41 cellular contexts compared by ENCODE assay signal in the genomic region with DNA sequence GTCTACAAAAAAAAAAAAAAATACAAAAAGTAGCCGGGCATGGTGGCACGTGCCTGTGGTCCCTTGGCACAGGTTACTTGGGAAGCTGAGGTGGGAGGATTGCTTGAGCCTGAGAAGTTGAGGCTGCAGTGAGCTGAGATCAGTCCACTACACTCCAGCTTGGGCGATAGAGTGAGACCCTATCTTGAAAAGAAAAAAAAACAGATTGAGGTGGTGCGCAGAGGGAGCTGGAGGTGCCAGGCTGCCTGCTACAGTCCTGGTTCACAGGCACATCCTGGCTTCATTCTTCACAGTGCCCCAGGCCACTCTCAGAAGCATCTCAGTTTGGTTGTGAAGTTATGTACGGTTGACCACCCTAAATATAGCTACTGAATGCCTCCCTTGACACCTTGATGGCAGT. TPM values are rescaled to one million over a fixed set of nuclear protein-coding genes. Genes with fewer than 3 reads are reported as not detected.
"Had no signal": no experiment of that assay in that cellular context is flagged by ENCODE, and none has a peak within 500 bp of the region (broad histone marks: within the 10 kb centered on the region; RNA-seq: fewer than 3 reads in every experiment).

No MANE protein-coding gene starts in this region.

- H3K27me3 Mint-ChIP-seq: activated naive CD8-positive, alpha-beta T cell; activated naive CD8-positive, alpha-beta T cell treated with anti-CD3 and anti-CD28 coated beads, Interleukin-2, amount 10 ng/mL, durations not matched to agents 7 days and 5 days; activated naive CD8-positive, alpha-beta T cell treated with anti-CD3 and anti-CD28 coated beads, Interleukin-2, amount 50 U/mL, for 24 hours; activated T-cell treated with anti-CD3 and anti-CD28 coated beads, Interleukin-2, amount 50 U/mL, for 24 hours; brain; central memory CD8-positive, alpha-beta T cell had no signal

- H3K27ac Mint-ChIP-seq: activated naive CD4-positive, alpha-beta T cell treated with anti-CD3 and anti-CD28 coated beads for 36 hours; activated naive CD4-positive, alpha-beta T cell treated with anti-CD3 and anti-CD28 coated beads, Interleukin-2, amount 10 ng/mL, durations not matched to agents 7 days and 5 days; activated naive CD4-positive, alpha-beta T cell treated with anti-CD3 and anti-CD28 coated beads, Interleukin-2, amount 50 U/mL, for 24 hours; activated naive CD4-positive, alpha-beta T cell treated with anti-CD3 and anti-CD28 coated beads, Interleukin-2, amount 50 U/mL, for 72 hours; activated naive CD8-positive, alpha-beta T cell; activated naive CD8-positive, alpha-beta T cell treated with anti-CD3 and anti-CD28 coated beads for 36 hours; activated naive CD8-positive, alpha-beta T cell treated with anti-CD3 and anti-CD28 coated beads, Interleukin-2, amount 10 ng/mL, durations not matched to agents 7 days and 5 days; activated naive CD8-positive, alpha-beta T cell treated with anti-CD3 and anti-CD28 coated beads, Interleukin-2, amount 50 U/mL, for 24 hours; activated T-cell treated with anti-CD3 and anti-CD28 coated beads, Interleukin-2, amount 50 U/mL, for 24 hours; activated T-helper 1 cell treated with anti-CD3 and anti-CD28 coated beads, Interleukin-12 subunit alpha, Interleukin-12 subunit beta, Interleukin-2, Interleukin-4 antibody, amounts not matched to agents 30 ng/mL and 10 ng/mL and 1 ng/mL, durations not matched to agents 14 hours and 24 hours and 36 hours; activated T-helper 17 cell treated with anti-CD3 and anti-CD28 coated beads, Interleukin-2, amount 50 U/mL, for 72 hours; activated T-helper 2 cell treated with anti-CD3 and anti-CD28 coated beads, Interferon-gamma antibody, Interleukin-2, Interleukin-4, amounts not matched to agents 10 μg/mL and 5 μg/mL and 100 μg/mL, durations not matched to agents 14 hours and 24 hours and 36 hours had no signal

- ATAC-seq: activated naive CD4-positive, alpha-beta T cell treated with anti-CD3 and anti-CD28 coated beads, Interleukin-2, amount 50 U/mL, for 72 hours; activated naive CD8-positive, alpha-beta T cell treated with anti-CD3 and anti-CD28 coated beads, Interleukin-2, amount 50 U/mL, for 24 hours; activated T-cell treated with anti-CD3 and anti-CD28 coated beads, Interleukin-2, amount 50 U/mL, for 4 hours; activated T-cell treated with anti-CD3 and anti-CD28 coated beads, Interleukin-2, amount 50 U/mL, for 72 hours; activated T-helper 17 cell treated with anti-CD3 and anti-CD28 coated beads, Interleukin-2, amount 50 U/mL, for 72 hours; body of pancreas had no signal

- H3K36me3 Mint-ChIP-seq: activated naive CD4-positive, alpha-beta T cell treated with anti-CD3 and anti-CD28 coated beads, Interleukin-2, amount 50 U/mL, for 72 hours; activated naive CD8-positive, alpha-beta T cell had no signal

- H3K36me3 ChIP-seq: adrenal gland, brain microvascular endothelial cell, breast epithelium had no signal

- H3K4me3 ChIP-seq: adrenal gland, ascending aorta, body of pancreas, breast epithelium, cardiac muscle cell had no signal

- H3K4me1 Mint-ChIP-seq: activated naive CD4-positive, alpha-beta T cell treated with anti-CD3 and anti-CD28 coated beads, Interleukin-2, amount 10 ng/mL, durations not matched to agents 7 days and 5 days; activated naive CD4-positive, alpha-beta T cell treated with anti-CD3 and anti-CD28 coated beads, Interleukin-2, amount 50 U/mL, for 24 hours; activated naive CD8-positive, alpha-beta T cell treated with anti-CD3 and anti-CD28 coated beads for 36 hours; activated naive CD8-positive, alpha-beta T cell treated with anti-CD3 and anti-CD28 coated beads, Interleukin-2, amount 10 ng/mL, durations not matched to agents 7 days and 5 days; activated naive CD8-positive, alpha-beta T cell treated with anti-CD3 and anti-CD28 coated beads, Interleukin-2, amount 50 U/mL, for 24 hours; activated T-helper 17 cell treated with anti-CD3 and anti-CD28 coated beads, Interleukin-2, amount 50 U/mL, for 72 hours; central memory CD8-positive, alpha-beta T cell had no signal

- H3K4me1 ChIP-seq: adrenal gland, breast epithelium had no signal

- DNase-seq: activated effector memory CD4-positive, alpha-beta T cell treated with anti-CD3 and anti-CD28 coated beads, Interleukin-2, amount 50 U/mL, for 16 hours; activated effector memory CD4-positive, alpha-beta T cell treated with Interleukin-2 at 50 U/mL for 16 hours; activated gamma-delta T cell; activated gamma-delta T cell treated with Interleukin-2 at 50 U/mL for 16 hours; activated naive CD4-positive, alpha-beta T cell; activated naive CD4-positive, alpha-beta T cell treated with anti-CD3 and anti-CD28 coated beads for 36 hours; activated naive CD4-positive, alpha-beta T cell treated with anti-CD3 and anti-CD28 coated beads, Interleukin-2, amount 10 ng/mL, durations not matched to agents 7 days and 5 days; activated naive CD4-positive, alpha-beta T cell treated with anti-CD3 and anti-CD28 coated beads, Interleukin-2, amount 50 U/mL, for 16 hours; activated naive CD4-positive, alpha-beta T cell treated with Interleukin-2 at 50 U/mL for 16 hours; activated naive CD8-positive, alpha-beta T cell treated with anti-CD3 and anti-CD28 coated beads for 36 hours; activated naive CD8-positive, alpha-beta T cell treated with anti-CD3 and anti-CD28 coated beads, Interleukin-2, amount 10 ng/mL, durations not matched to agents 7 days and 5 days; activated naive CD8-positive, alpha-beta T cell treated with anti-CD3 and anti-CD28 coated beads, Interleukin-2, amount 50 U/mL, for 24 hours; activated T-cell treated with anti-CD3 and anti-CD28 coated beads for 4 hours; activated T-cell treated with anti-CD3 and anti-CD28 coated beads, Interleukin-2, amount 50 U/mL, for 1 hour; activated T-cell treated with anti-CD3 and anti-CD28 coated beads, Interleukin-2, amount 50 U/mL, for 24 hours; activated T-cell treated with anti-CD3 and anti-CD28 coated beads, Interleukin-2, amount 50 U/mL, for 4 hours; activated T-cell treated with anti-CD3 and anti-CD28 coated beads, Interleukin-2, amount 50 U/mL, for 48 hours; activated T-cell treated with anti-CD3 and anti-CD28 coated beads, Interleukin-2, amount 50 U/mL, for 72 hours; adrenal gland; amniotic stem cell; amygdala; anterior cingulate cortex; aorta; body of pancreas; brain microvascular endothelial cell; caudate nucleus; central memory CD4-positive, alpha-beta T cell; cerebellar nuclear complex had no signal

- H3K4me3 Mint-ChIP-seq: activated naive CD4-positive, alpha-beta T cell treated with anti-CD3 and anti-CD28 coated beads for 36 hours; activated naive CD4-positive, alpha-beta T cell treated with anti-CD3 and anti-CD28 coated beads, Interleukin-2, amount 10 ng/mL, durations not matched to agents 7 days and 5 days; activated naive CD4-positive, alpha-beta T cell treated with anti-CD3 and anti-CD28 coated beads, Interleukin-2, amount 50 U/mL, for 24 hours; activated naive CD8-positive, alpha-beta T cell; activated naive CD8-positive, alpha-beta T cell treated with anti-CD3 and anti-CD28 coated beads for 36 hours; activated naive CD8-positive, alpha-beta T cell treated with anti-CD3 and anti-CD28 coated beads, Interleukin-2, amount 10 ng/mL, durations not matched to agents 7 days and 5 days; activated naive CD8-positive, alpha-beta T cell treated with anti-CD3 and anti-CD28 coated beads, Interleukin-2, amount 50 U/mL, for 24 hours; activated T-cell treated with anti-CD3 and anti-CD28 coated beads, Interleukin-2, amount 50 U/mL, for 24 hours; activated T-cell treated with anti-CD3 and anti-CD28 coated beads, Interleukin-2, amount 50 U/mL, for 4 hours; activated T-cell treated with anti-CD3 and anti-CD28 coated beads, Interleukin-2, amount 50 U/mL, for 72 hours; activated T-helper 1 cell treated with anti-CD3 and anti-CD28 coated beads, Interleukin-12 subunit alpha, Interleukin-12 subunit beta, Interleukin-2, Interleukin-4 antibody, amounts not matched to agents 30 ng/mL and 10 ng/mL and 1 ng/mL, durations not matched to agents 14 hours and 24 hours and 36 hours; activated T-helper 17 cell treated with anti-CD3 and anti-CD28 coated beads, Interleukin-2, amount 50 U/mL, for 72 hours; brain; central memory CD8-positive, alpha-beta T cell had no signal

- H3K27ac ChIP-seq: adrenal gland, ascending aorta, body of pancreas, brain microvascular endothelial cell, breast epithelium, cardiac muscle cell had no signal

- H3K27me3 ChIP-seq: adrenal gland, ascending aorta, body of pancreas, brain microvascular endothelial cell, breast epithelium, cardiac muscle cell had no signal

- H3K9me3 ChIP-seq: adrenal gland, ascending aorta, body of pancreas, breast epithelium had no signal

- H3K9me3 Mint-ChIP-seq: activated naive CD4-positive, alpha-beta T cell treated with anti-CD3 and anti-CD28 coated beads for 36 hours; activated naive CD4-positive, alpha-beta T cell treated with anti-CD3 and anti-CD28 coated beads, Interleukin-2, amount 10 ng/mL, durations not matched to agents 7 days and 5 days; activated naive CD4-positive, alpha-beta T cell treated with anti-CD3 and anti-CD28 coated beads, Interleukin-2, amount 50 U/mL, for 24 hours; activated naive CD4-positive, alpha-beta T cell treated with anti-CD3 and anti-CD28 coated beads, Interleukin-2, amount 50 U/mL, for 72 hours; activated naive CD8-positive, alpha-beta T cell treated with anti-CD3 and anti-CD28 coated beads for 36 hours; activated naive CD8-positive, alpha-beta T cell treated with anti-CD3 and anti-CD28 coated beads, Interleukin-2, amount 10 ng/mL, durations not matched to agents 7 days and 5 days; activated naive CD8-positive, alpha-beta T cell treated with anti-CD3 and anti-CD28 coated beads, Interleukin-2, amount 50 U/mL, for 24 hours; activated T-cell treated with anti-CD3 and anti-CD28 coated beads, Interleukin-2, amount 50 U/mL, for 24 hours; activated T-cell treated with anti-CD3 and anti-CD28 coated beads, Interleukin-2, amount 50 U/mL, for 4 hours; activated T-cell treated with anti-CD3 and anti-CD28 coated beads, Interleukin-2, amount 50 U/mL, for 72 hours; activated T-helper 1 cell treated with anti-CD3 and anti-CD28 coated beads, Interleukin-12 subunit alpha, Interleukin-12 subunit beta, Interleukin-2, Interleukin-4 antibody, amounts not matched to agents 30 ng/mL and 10 ng/mL and 1 ng/mL, durations not matched to agents 14 hours and 24 hours and 36 hours; activated T-helper 17 cell treated with anti-CD3 and anti-CD28 coated beads, Interleukin-2, amount 50 U/mL, for 72 hours; activated T-helper 2 cell treated with anti-CD3 and anti-CD28 coated beads, Interferon-gamma antibody, Interleukin-2, Interleukin-4, amounts not matched to agents 10 μg/mL and 5 μg/mL and 100 μg/mL, durations not matched to agents 14 hours and 24 hours and 36 hours; brain; central memory CD8-positive, alpha-beta T cell had no signal

RNA-seq across cellular contexts. Expression of gene MMP21, which starts 4.8 kb away (rescaled TPM):
- total RNA-seq: activated naive CD4-positive, alpha-beta T cell treated with anti-CD3 and anti-CD28 coated beads for 36 hours; activated naive CD4-positive, alpha-beta T cell treated with anti-CD3 and anti-CD28 coated beads, Interleukin-2, amount 50 U/mL, for 72 hours; activated naive CD8-positive, alpha-beta T cell treated with anti-CD3 and anti-CD28 coated beads for 36 hours; activated T-cell treated with anti-CD3 and anti-CD28 coated beads, Interleukin-2, amount 50 U/mL, for 4 hours; activated T-cell treated with anti-CD3 and anti-CD28 coated beads, Interleukin-2, amount 50 U/mL, for 72 hours; activated T-helper 1 cell treated with anti-CD3 and anti-CD28 coated beads, Interleukin-12 subunit alpha, Interleukin-12 subunit beta, Interleukin-2, Interleukin-4 antibody, amounts not matched to agents 30 ng/mL and 10 ng/mL and 1 ng/mL, durations not matched to agents 14 hours and 24 hours and 36 hours; activated T-helper 17 cell treated with anti-CD3 and anti-CD28 coated beads, Interleukin-2, amount 50 U/mL, for 72 hours; ascending aorta; astrocyte; body of pancreas; bronchial epithelial cell; cardiac muscle cell had no signal
- polyA plus RNA-seq: aorta, cardiac muscle cell had no signal
